ENCODE assay signal across 18 cellular contexts in the genomic region with DNA sequence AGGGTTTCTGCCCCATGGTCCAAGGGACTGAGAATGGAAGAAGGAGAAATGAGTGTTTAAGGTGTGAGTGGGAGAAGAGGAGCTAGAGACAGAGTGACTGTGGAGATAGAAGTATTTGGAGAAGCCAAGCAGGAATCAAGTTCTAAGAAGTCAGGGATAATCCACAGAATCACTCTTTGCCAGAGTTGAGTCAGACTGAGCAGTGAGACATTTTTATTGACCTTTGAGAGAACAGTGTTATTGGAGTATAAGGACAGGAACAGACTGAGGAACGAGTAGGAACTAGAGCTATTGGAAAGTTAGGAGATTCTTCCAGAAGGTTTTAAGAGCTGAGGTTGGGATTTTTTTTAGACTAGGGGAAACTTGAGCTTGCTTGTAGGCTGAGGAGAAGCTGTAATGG. TPM values are rescaled to one million over a fixed set of nuclear protein-coding genes. Genes with fewer than 3 reads are reported as not detected.
DNase-seq lines count a peak whose midpoint lies in the region; FAIRE-seq and TF ChIP-seq lines count a peak whose summit lies in the region.
"Had no signal": no experiment of that assay in that cellular context is flagged by ENCODE, and none has a peak within 500 bp of the region (broad histone marks: within the 10 kb centered on the region; RNA-seq: fewer than 3 reads in every experiment).

No MANE protein-coding gene starts in this region.

- intact Hi-C loops in tibial artery (cut with DNase I; ENCODE audit: low total_unique reads) = no loop called here
- intact Hi-C loops in mammary epithelial cell (cut with micrococcal nuclease) = loop anchor here (5.0 to 10.0 kb wide), 3 partner anchors 43 to 155 kb away; a partner anchor contains a TSS

- TF ChIP-seq CTCF in astrocyte of the spinal cord (IDR thresholded peaks at IDR 0.05; ENCODE audit: low read depth, low read length) = no peak
- TF ChIP-seq CTCF in tibial artery (IDR thresholded peaks at IDR 0.05) = no peak
- TF ChIP-seq CTCF in mammary epithelial cell (conservative IDR thresholded peaks at IDR 0.05 in 1 of 2, IDR thresholded peaks at IDR 0.05 in 1 of 2; ENCODE audit: extremely low read depth in 1 of 2, insufficient read depth in 1 of 2, low read depth in 1 of 2, low read length in 2 of 2) = no peak

- H3K9me3 ChIP-seq in tibial artery (no peaks in the 10 kb centered on the region), mammary epithelial cell (replicated peaks; ENCODE audit: insufficient read depth, low read length) (no peaks in the 10 kb centered on the region), Karpas-422 (ENCODE audit: low read length) (no peaks in the 10 kb centered on the region)
- H3K9me3 ChIP-seq: colonic mucosa, spleen had no signal

- H3K4me1 ChIP-seq in tibial artery (peaks cover 0 to 99% (median 41%) of the 10 kb centered on the region in 4 donors), mammary epithelial cell (ENCODE audit: insufficient read depth, low read length) (peaks cover 38% of the 10 kb centered on the region), Karpas-422 (ENCODE audit: low read length) (no peaks in the 10 kb centered on the region)
- H3K4me1 ChIP-seq: colonic mucosa had no signal

- H3K36me3 ChIP-seq in tibial artery = peaks cover 0 to 19% (median 19%) of the 10 kb centered on the region in 3 donors
- no peaks in the 10 kb centered on the region for H3K36me3 ChIP-seq in mammary epithelial cell (ENCODE audit: insufficient read depth, low read length)
- peaks cover 26% of the 10 kb centered on the region; the same call in 1 of the 2 replicates for H3K36me3 ChIP-seq in Karpas-422 (ENCODE audit: insufficient read depth, low read length)
- H3K36me3 ChIP-seq: colonic mucosa had no signal

- no peak overlapping the region for H3K9ac ChIP-seq in mammary epithelial cell (ENCODE audit: insufficient read depth, low read length)
- H3K9ac ChIP-seq in Karpas-422 (ENCODE audit: low read length) = no peak overlapping the region

- in situ Hi-C loops in astrocyte of the spinal cord (cut with HindIII; ENCODE audit: low sequenced_read_pairs) = no loop called here
- in situ Hi-C loops in mammary epithelial cell (cut with MboI; ENCODE audit: low sequenced_read_pairs in 2 of 2) = no loop called here

- H3K27me3 ChIP-seq in tibial artery (no peaks in the 10 kb centered on the region), mammary epithelial cell (ENCODE audit: insufficient read depth, low read length) (no peaks in the 10 kb centered on the region), Karpas-422 (ENCODE audit: low read length) (no peaks in the 10 kb centered on the region)
- H3K27me3 ChIP-seq: colonic mucosa, spleen had no signal

- no peak for DNase-seq in H54 (ENCODE audit: insufficient read length, low spot score)
- peak; percentile 55 for DNase-seq in astrocyte of the spinal cord (ENCODE audit: low read depth, low spot score)
- DNase-seq in iris pigment epithelial cell (ENCODE audit: low read depth) = peak; percentile 66
- no peak for DNase-seq in tibial artery
- no peak for DNase-seq in effector CD4-positive, alpha-beta T cell
- DNase-seq in mammary epithelial cell = no peak
- DNase-seq in Karpas-422 = no peak
- DNase-seq: activated CD4-positive, CD25-positive, alpha-beta regulatory T cell; activated naive CD4-positive, alpha-beta T cell treated with Interleukin-2 at 50 U/mL for 16 hours; activated T-cell treated with anti-CD3 and anti-CD28 coated beads, Interleukin-2, amount 50 U/mL, for 24 hours; colonic mucosa; COR-L47; H7; left cardiac atrium; midbrain; MM.1S; NCI-H1694; spleen had no signal

- H3K4me2 ChIP-seq in mammary epithelial cell (ENCODE audit: insufficient read depth, low read depth, low read length) (no peak overlapping the region), Karpas-422 (ENCODE audit: low read depth, low read length, poor library complexity, severe bottlenecking) (no peak overlapping the region)

- FAIRE-seq in H54 (lab: Jason Lieb, UNC) = peak; percentile 86

- BruUV-seq in mammary epithelial cell (replicated peaks; lab: Mats Ljungman, UMichigan) = no TSS peak

- H3K79me2 ChIP-seq in mammary epithelial cell (ENCODE audit: insufficient read depth, low read length) (peaks cover 54% of the 10 kb centered on the region), Karpas-422 (ENCODE audit: low read length) (peaks cover 93% of the 10 kb centered on the region)

- CTCF ChIA-PET in mammary epithelial cell (lab: Charles Lee; ENCODE audit: low non-redundant PET) = no interaction called here

- H2AFZ ChIP-seq in mammary epithelial cell (ENCODE audit: low read depth, low read length) (no peak overlapping the region), Karpas-422 (ENCODE audit: low read length) (no peak overlapping the region)

- TF ChIP-seq POLR2A in H54 (IDR thresholded peaks at IDR 0.05; ENCODE audit: low read depth, low read length) = no peak

- H4K20me1 ChIP-seq in mammary epithelial cell (ENCODE audit: insufficient read depth, low read length) (no peaks in the 10 kb centered on the region), Karpas-422 (ENCODE audit: insufficient read depth, low read depth, low read length) (no peaks in the 10 kb centered on the region; the same call in 1 of the 2 replicates)

- no peaks in the 10 kb centered on the region for H3K9me2 ChIP-seq in Karpas-422 (replicated peaks; ENCODE audit: insufficient read depth, low read length)

- H3K27ac ChIP-seq in tibial artery = peak overlapping the region; percentile 70 to 82
- no peak overlapping the region for H3K27ac ChIP-seq in mammary epithelial cell (ENCODE audit: insufficient read depth, low read depth, low read length)
- H3K27ac ChIP-seq in Karpas-422 (ENCODE audit: low read length) = no peak overlapping the region
- H3K27ac ChIP-seq: colonic mucosa, spleen had no signal

- dilution Hi-C loops in mammary epithelial cell (cut with HindIII; ENCODE audit: low sequenced_read_pairs) = no loop called here

- H3K4me3 ChIP-seq in astrocyte of the spinal cord (ENCODE audit: low read depth, low read length) (no peak overlapping the region), tibial artery (no peak overlapping the region), mammary epithelial cell (replicated peaks in 1 of 3; ENCODE audit: insufficient read depth in 1 of 3, low read depth in 2 of 3, low read length in 3 of 3) (no peak overlapping the region), Karpas-422 (ENCODE audit: low read length) (no peak overlapping the region)
- H3K4me3 ChIP-seq: colonic mucosa, spleen had no signal

- WGBS in mammary epithelial cell (ENCODE audit: low coverage, missing lambda C conversion rate) = 94% methylated on average over 1 of the region's 1 CpG

RNA-seq across cellular contexts. Expression of a gene that starts 37.2 kb away (rescaled TPM):
- total RNA-seq in mammary epithelial cell = 10 to 100 TPM; 20.7 to 24.2 TPM
- 14.4 TPM for polyA plus RNA-seq in mammary epithelial cell
- 55.9 TPM for polyA minus RNA-seq in mammary epithelial cell
- total RNA-seq in Karpas-422 (2014; rRNA removed; shearing (Covaris generic); ENCODE audit: low replicate concordance) = 24.9 and 31.0 TPM in 2 replicates

Comparison
In these comparisons a context has a peak if more than half of its experiments do, and no peak if none do; other contexts are left out.
1. DNase-seq: peak in astrocyte of the spinal cord (single experiment) and iris pigment epithelial cell (single experiment); none in H54 (single experiment), tibial artery (0 of 2), effector CD4-positive, alpha-beta T cell (single experiment), mammary epithelial cell (single experiment) and Karpas-422 (single experiment).
2. H3K27ac ChIP-seq: peak in tibial artery (2 of 2); none in mammary epithelial cell (single experiment) and Karpas-422 (single experiment).